2 cellular contexts compared by ENCODE assay signal in the genomic region with DNA sequence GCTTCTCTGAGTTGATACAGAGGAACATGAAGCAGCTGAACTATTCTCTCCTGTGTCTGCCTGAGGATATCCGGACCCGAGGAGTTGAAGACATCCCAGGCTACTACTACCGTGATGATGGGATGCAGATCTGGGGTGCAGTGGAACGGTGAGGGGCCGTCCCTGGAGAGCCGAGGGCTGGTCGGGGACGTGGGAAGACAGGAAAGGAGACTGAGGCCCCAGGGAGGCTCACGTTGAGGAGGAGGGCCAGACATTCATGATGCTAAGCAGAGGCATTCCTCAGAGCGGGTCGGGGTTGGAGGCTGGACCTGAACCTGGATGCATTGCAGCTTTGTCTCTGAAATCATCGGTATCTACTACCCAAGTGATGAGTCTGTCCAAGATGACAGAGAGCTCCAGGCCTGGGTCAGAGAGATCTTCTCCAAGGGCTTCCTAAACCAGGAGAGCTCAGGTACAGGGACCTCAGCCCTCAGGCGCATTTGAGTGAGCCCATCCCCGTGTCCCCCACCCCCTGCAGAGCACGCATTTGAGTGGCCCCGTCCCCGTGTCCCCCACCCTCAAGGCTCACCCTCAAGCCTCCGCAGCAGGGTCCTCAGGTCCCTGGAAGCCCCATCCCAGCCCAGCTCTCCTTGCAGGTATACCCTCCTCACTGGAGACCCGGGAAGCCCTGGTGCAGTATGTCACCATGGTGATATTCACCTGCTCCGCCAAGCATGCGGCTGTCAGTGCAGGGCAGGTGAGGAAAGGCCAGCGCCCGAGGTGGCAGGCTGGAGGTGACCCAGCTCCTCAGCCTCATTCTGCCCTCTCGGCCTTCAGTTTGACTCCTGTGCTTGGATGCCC.
TF ChIP-seq lines count a peak whose summit lies in the region.

No MANE protein-coding gene starts in this region.

TF ChIP-seq in IMR-90, 13 proteins besides CTCF, POLR2A, EP300 and RAD21 (continued from another document):
- TF ChIP-seq NFE2L2 (IDR thresholded peaks at IDR 0.05; ENCODE audit: low read depth, low read length) (no peak), SMC3 (IDR thresholded peaks at IDR 0.05; ENCODE audit: low read depth, low read length) (no peak), MAFK (IDR thresholded peaks at IDR 0.05; ENCODE audit: low read depth, low read length) (no peak), BHLHE40 (IDR thresholded peaks at IDR 0.05; ENCODE audit: low read depth, low read length) (no peak), CHD1 (IDR thresholded peaks at IDR 0.05; ENCODE audit: low read depth, low read length) (no peak), MAZ (IDR thresholded peaks at IDR 0.05; ENCODE audit: borderline replicate concordance, low read depth, low read length) (no peak), CEBPB (IDR thresholded peaks at IDR 0.05; ENCODE audit: low read depth, low read length) (no peak), MXI1 (IDR thresholded peaks at IDR 0.05; ENCODE audit: borderline replicate concordance, low read depth, low read length) (no peak), RCOR1 (IDR thresholded peaks at IDR 0.05; ENCODE audit: insufficient replicate concordance, low read length) (no peak), RFX5 (IDR thresholded peaks at IDR 0.05; ENCODE audit: low read depth, low read length) (no peak)
- TF ChIP-seq, protein P1, sequence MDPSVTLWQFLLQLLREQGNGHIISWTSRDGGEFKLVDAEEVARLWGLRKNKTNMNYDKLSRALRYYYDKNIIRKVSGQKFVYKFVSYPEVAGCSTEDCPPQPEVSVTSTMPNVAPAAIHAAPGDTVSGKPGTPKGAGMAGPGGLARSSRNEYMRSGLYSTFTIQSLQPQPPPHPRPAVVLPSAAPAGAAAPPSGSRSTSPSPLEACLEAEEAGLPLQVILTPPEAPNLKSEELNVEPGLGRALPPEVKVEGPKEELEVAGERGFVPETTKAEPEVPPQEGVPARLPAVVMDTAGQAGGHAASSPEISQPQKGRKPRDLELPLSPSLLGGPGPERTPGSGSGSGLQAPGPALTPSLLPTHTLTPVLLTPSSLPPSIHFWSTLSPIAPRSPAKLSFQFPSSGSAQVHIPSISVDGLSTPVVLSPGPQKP (IDR thresholded peaks at IDR 0.05; ENCODE audit: borderline replicate concordance, low read depth, low read length): no peak
- TF ChIP-seq, protein P2, sequence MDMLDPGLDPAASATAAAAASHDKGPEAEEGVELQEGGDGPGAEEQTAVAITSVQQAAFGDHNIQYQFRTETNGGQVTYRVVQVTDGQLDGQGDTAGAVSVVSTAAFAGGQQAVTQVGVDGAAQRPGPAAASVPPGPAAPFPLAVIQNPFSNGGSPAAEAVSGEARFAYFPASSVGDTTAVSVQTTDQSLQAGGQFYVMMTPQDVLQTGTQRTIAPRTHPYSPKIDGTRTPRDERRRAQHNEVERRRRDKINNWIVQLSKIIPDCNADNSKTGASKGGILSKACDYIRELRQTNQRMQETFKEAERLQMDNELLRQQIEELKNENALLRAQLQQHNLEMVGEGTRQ (IDR thresholded peaks at IDR 0.05; ENCODE audit: low read depth, low read length): no peak

TF ChIP-seq in WTC11, 78 proteins besides CTCF, POLR2A, EP300 and RAD21:
- TF ChIP-seq, protein P3, sequence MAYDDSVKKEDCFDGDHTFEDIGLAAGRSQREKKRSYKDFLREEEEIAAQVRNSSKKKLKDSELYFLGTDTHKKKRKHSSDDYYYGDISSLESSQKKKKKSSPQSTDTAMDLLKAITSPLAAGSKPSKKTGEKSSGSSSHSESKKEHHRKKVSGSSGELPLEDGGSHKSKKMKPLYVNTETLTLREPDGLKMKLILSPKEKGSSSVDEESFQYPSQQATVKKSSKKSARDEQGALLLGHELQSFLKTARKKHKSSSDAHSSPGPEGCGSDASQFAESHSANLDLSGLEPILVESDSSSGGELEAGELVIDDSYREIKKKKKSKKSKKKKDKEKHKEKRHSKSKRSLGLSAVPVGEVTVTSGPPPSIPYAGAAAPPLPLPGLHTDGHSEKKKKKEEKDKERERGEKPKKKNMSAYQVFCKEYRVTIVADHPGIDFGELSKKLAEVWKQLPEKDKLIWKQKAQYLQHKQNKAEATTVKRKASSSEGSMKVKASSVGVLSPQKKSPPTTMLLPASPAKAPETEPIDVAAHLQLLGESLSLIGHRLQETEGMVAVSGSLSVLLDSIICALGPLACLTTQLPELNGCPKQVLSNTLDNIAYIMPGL (CRISPR knock-in tag; IDR thresholded peaks at IDR 0.05): no peak
- TF ChIP-seq RORB (CRISPR knock-in tag; IDR thresholded peaks at IDR 0.05): no peak
- no peak for TF ChIP-seq ZNF263 (CRISPR knock-in tag; IDR thresholded peaks at IDR 0.05; ENCODE audit: low read depth)
- TF ChIP-seq, protein P4, sequence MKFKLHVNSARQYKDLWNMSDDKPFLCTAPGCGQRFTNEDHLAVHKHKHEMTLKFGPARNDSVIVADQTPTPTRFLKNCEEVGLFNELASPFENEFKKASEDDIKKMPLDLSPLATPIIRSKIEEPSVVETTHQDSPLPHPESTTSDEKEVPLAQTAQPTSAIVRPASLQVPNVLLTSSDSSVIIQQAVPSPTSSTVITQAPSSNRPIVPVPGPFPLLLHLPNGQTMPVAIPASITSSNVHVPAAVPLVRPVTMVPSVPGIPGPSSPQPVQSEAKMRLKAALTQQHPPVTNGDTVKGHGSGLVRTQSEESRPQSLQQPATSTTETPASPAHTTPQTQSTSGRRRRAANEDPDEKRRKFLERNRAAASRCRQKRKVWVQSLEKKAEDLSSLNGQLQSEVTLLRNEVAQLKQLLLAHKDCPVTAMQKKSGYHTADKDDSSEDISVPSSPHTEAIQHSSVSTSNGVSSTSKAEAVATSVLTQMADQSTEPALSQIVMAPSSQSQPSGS (CRISPR knock-in tag; IDR thresholded peaks at IDR 0.05; ENCODE audit: borderline replicate concordance, low read depth): no peak
- TF ChIP-seq SOX15 (CRISPR knock-in tag; IDR thresholded peaks at IDR 0.05): no peak
- TF ChIP-seq, protein P5, sequence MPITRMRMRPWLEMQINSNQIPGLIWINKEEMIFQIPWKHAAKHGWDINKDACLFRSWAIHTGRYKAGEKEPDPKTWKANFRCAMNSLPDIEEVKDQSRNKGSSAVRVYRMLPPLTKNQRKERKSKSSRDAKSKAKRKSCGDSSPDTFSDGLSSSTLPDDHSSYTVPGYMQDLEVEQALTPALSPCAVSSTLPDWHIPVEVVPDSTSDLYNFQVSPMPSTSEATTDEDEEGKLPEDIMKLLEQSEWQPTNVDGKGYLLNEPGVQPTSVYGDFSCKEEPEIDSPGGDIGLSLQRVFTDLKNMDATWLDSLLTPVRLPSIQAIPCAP (CRISPR knock-in tag; IDR thresholded peaks at IDR 0.05): no peak
- TF ChIP-seq IRF2 (CRISPR knock-in tag; IDR thresholded peaks at IDR 0.05; ENCODE audit: borderline replicate concordance, low read depth): no peak
